In the genomic region with DNA sequence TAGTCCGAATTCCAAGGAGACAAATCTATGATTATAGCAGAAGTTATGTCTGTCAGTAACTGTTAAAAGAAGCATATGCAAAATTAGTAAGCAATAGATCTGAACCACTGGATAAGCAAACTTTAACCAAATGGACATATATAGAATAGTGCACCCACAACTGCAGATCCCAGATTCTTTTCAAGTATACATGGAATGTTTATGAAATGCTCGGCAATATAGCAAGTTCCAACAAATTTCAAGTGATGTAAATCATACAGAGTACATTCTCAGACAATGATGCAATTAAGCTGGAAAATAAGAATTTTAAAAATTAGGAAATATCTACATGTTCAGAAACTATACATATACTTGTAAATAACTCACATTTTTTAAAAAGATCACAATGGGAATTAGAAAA, we compare ENCODE assay signal across 17 cellular contexts. TPM values are rescaled to one million over a fixed set of nuclear protein-coding genes. Genes with fewer than 3 reads are reported as not detected.
A peak's percentile ranks its signal among the peaks of the same experiment; 100 is the strongest.
DNase-seq lines count a peak whose midpoint lies in the region; ATAC-seq, FAIRE-seq and TF ChIP-seq lines count a peak whose summit lies in the region.
"Had no signal": no experiment of that assay in that cellular context is flagged by ENCODE, and none has a peak within 500 bp of the region (broad histone marks: within the 10 kb centered on the region; RNA-seq: fewer than 3 reads in every experiment).

No MANE protein-coding gene starts in this region.

- no peaks in the 10 kb centered on the region for H3K27me3 ChIP-seq in adipocyte (replicated peaks; ENCODE audit: control insufficient read depth, insufficient read depth, low read length)

- TF ChIP-seq CTCF in AG04449 (IDR thresholded peaks at IDR 0.05; ENCODE audit: insufficient read depth, low read length, missing control alignments) (no peak), osteocyte (IDR thresholded peaks at IDR 0.05) (no peak)

- peak overlapping the region; percentile 42 for H3K27ac Mint-ChIP-seq in osteocyte (ENCODE audit: unreplicated experiment)
- H3K27ac Mint-ChIP-seq: B cell had no signal

- no peaks in the 10 kb centered on the region for H3K27me3 Mint-ChIP-seq in osteocyte (ENCODE audit: unreplicated experiment)
- H3K27me3 Mint-ChIP-seq: CD4-positive, alpha-beta memory T cell had no signal

- intact Hi-C loops in left ventricle myocardium superior (cut with micrococcal nuclease) = no loop called here

- no peaks in the 10 kb centered on the region for H3K36me3 ChIP-seq in adipocyte (ENCODE audit: control insufficient read depth, insufficient read depth, low read length, severe bottlenecking)

- no peak overlapping the region for H3K4me3 ChIP-seq in AG04449 (ENCODE audit: low read depth, low read length)
- no peak overlapping the region for H3K4me3 ChIP-seq in adipocyte (ENCODE audit: low read length)

- no peak overlapping the region for H3K4me3 Mint-ChIP-seq in osteocyte (ENCODE audit: unreplicated experiment)
- H3K4me3 Mint-ChIP-seq: B cell; CD4-positive, alpha-beta memory T cell had no signal

- H3K36me3 Mint-ChIP-seq in osteocyte (ENCODE audit: unreplicated experiment) = no peaks in the 10 kb centered on the region
- H3K36me3 Mint-ChIP-seq: CD4-positive, alpha-beta memory T cell had no signal

- H3K4me1 ChIP-seq in adipocyte (ENCODE audit: control insufficient read depth, insufficient read depth, low read length) = peaks cover 19% of the 10 kb centered on the region

- H3K9me3 Mint-ChIP-seq in osteocyte (ENCODE audit: unreplicated experiment) = no peaks in the 10 kb centered on the region
- H3K9me3 Mint-ChIP-seq: CD4-positive, alpha-beta memory T cell had no signal

- no peak for FAIRE-seq in H54 (lab: Jason Lieb, UNC)

- no peak for ATAC-seq in left ventricle myocardium superior
- no peak for ATAC-seq in HG03520 (IDR thresholded peaks at IDR 0.05; ENCODE audit: unreplicated experiment)
- no peak for ATAC-seq in GM21390 (IDR thresholded peaks at IDR 0.05; ENCODE audit: unreplicated experiment)
- ATAC-seq: PC-3 had no signal

- CTCF ChIA-PET in AG04449 (lab: Yijun Ruan, JAX) = interaction anchor here (1.5 kb wide), 1 partner anchor 121 kb away, joined by 3 read pairs; no protein-coding TSS in a partner anchor

- peaks cover 32% of the 10 kb centered on the region for H3K4me1 Mint-ChIP-seq in osteocyte (ENCODE audit: unreplicated experiment)

- H3K27ac ChIP-seq in epithelial cell of prostate = peak overlapping the region; percentile 80
- H3K27ac ChIP-seq: HL-60 had no signal

- POLR2A ChIA-PET in AG04449 (lab: Yijun Ruan, JAX) = no interaction called here

- H3K9ac ChIP-seq in adipocyte (ENCODE audit: low read length) = no peak overlapping the region

- DNase-seq in AG04449 (ENCODE audit: low read depth, low spot score) (peak; percentile 68), adipocyte (ENCODE audit: low read depth) (peak; percentile 86), epithelial cell of prostate (ENCODE audit: low read depth, low spot score) (no peak), osteocyte (ENCODE audit: extremely low spot score, unreplicated experiment) (no peak), left ventricle myocardium superior (no peak), H54 (ENCODE audit: insufficient read length, low spot score) (no peak)
- DNase-seq: CD4-positive, alpha-beta memory T cell; DMS79; GF-D8; KG1; NCI-H1092 treated with DMSO at 0.1 percent for 48 hours; NCI-H1694 treated with DMSO at 0.1 percent for 48 hours; PC-3 had no signal

- TF ChIP-seq POLR2A in H54 (IDR thresholded peaks at IDR 0.05; ENCODE audit: low read depth, low read length) = no peak

- H3K9me3 ChIP-seq in adipocyte (ENCODE audit: control insufficient read depth, low read length) = peaks cover 4% of the 10 kb centered on the region

RNA-seq across cellular contexts. Expression of gene HELZ, which starts 8.4 kb away (rescaled TPM):
- total RNA-seq in osteocyte = 63.5 and 70.5 TPM in 2 replicates
- total RNA-seq in left ventricle myocardium superior = 35.4 TPM

Comparison
In these comparisons a context has a peak if more than half of its experiments do, and no peak if none do; other contexts are left out.
1. DNase-seq: peak in AG04449 (single experiment) and adipocyte (single experiment); none in epithelial cell of prostate (single experiment), osteocyte (single experiment), left ventricle myocardium superior (single experiment) and H54 (single experiment).